17 cellular contexts compared by ENCODE assay signal in the genomic region with DNA sequence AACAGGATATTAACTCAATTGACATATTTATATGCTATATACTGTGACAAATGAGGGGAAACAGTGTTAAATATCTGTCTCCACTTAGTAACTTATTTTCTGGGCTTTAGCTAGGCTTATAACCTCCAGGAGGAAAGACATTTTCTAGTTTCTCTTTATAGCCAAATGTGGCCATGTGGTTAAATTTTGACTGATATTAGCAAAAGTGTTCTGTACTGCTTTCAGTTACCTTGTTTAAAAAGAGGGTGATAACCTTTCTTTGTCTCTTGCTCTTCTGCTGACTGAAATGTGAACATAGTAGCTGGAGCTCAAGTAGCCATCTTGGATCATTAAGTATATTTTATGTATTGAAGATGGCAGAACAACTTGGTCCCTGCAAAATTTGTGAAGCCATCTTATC.
"Had no signal": no experiment of that assay in that cellular context is flagged by ENCODE, and none has a peak within 500 bp of the region (broad histone marks: within the 10 kb centered on the region; RNA-seq: fewer than 3 reads in every experiment).

No MANE protein-coding gene starts in this region.

- H3K4me3 Mint-ChIP-seq: activated CD8-positive, alpha-beta memory T cell treated with anti-CD3 and anti-CD28 coated beads, Interleukin-2, amount 10 ng/mL, durations not matched to agents 7 days and 5 days; activated naive CD8-positive, alpha-beta T cell; activated T-cell treated with anti-CD3 and anti-CD28 coated beads, Interleukin-2, amount 50 U/mL, for 24 hours; dendritic cell treated with granulocyte-macrophage colony-stimulating factor and Interleukin-4, amounts not matched to agents 40 ng/mL and 50 ng/mL, for 4 days; endodermal cell; mesothelial cell of epicardium; neural crest cell had no signal

- H3K4me1 Mint-ChIP-seq: activated CD8-positive, alpha-beta memory T cell treated with anti-CD3 and anti-CD28 coated beads, Interleukin-2, amount 10 ng/mL, durations not matched to agents 7 days and 5 days; endodermal cell had no signal

- H3K27me3 ChIP-seq: brain microvascular endothelial cell, hepatocyte, right atrium auricular region, tibial artery, uterus had no signal

- H3K79me2 ChIP-seq: hepatocyte had no signal

- H3K27ac ChIP-seq: brain microvascular endothelial cell, hepatocyte, lower lobe of right lung, right atrium auricular region, skin epidermis, tibial artery, uterus had no signal

- H3K36me3 Mint-ChIP-seq: activated CD8-positive, alpha-beta memory T cell treated with anti-CD3 and anti-CD28 coated beads, Interleukin-2, amount 10 ng/mL, durations not matched to agents 7 days and 5 days; activated naive CD8-positive, alpha-beta T cell had no signal

- DNase-seq: activated CD8-positive, alpha-beta memory T cell treated with anti-CD3 and anti-CD28 coated beads, Interleukin-2, amount 10 ng/mL, durations not matched to agents 7 days and 5 days; activated gamma-delta T cell; activated T-cell treated with anti-CD3 and anti-CD28 coated beads, Interleukin-2, amount 50 U/mL, for 24 hours; brain microvascular endothelial cell; cerebellar nuclear complex; endodermal cell; kidney glomerular epithelial cell; lower lobe of right lung; tibial artery; uterus had no signal

- H3K4me2 ChIP-seq: hepatocyte had no signal

- H2AFZ ChIP-seq: hepatocyte had no signal

- H3K27me3 Mint-ChIP-seq: activated CD8-positive, alpha-beta memory T cell treated with anti-CD3 and anti-CD28 coated beads, Interleukin-2, amount 10 ng/mL, durations not matched to agents 7 days and 5 days; activated naive CD8-positive, alpha-beta T cell; activated T-cell treated with anti-CD3 and anti-CD28 coated beads, Interleukin-2, amount 50 U/mL, for 24 hours; dendritic cell treated with granulocyte-macrophage colony-stimulating factor and Interleukin-4, amounts not matched to agents 40 ng/mL and 50 ng/mL, for 4 days had no signal

- ATAC-seq: activated CD8-positive, alpha-beta memory T cell treated with anti-CD3 and anti-CD28 coated beads, Interleukin-2, amount 10 ng/mL, durations not matched to agents 7 days and 5 days; lower lobe of right lung had no signal

- H3K9me3 ChIP-seq: right atrium auricular region, uterus had no signal

- H3K4me1 ChIP-seq: lower lobe of right lung, right atrium auricular region, tibial artery, uterus had no signal

- H3K9me3 Mint-ChIP-seq: endodermal cell had no signal

- H3K27ac Mint-ChIP-seq: activated CD8-positive, alpha-beta memory T cell treated with anti-CD3 and anti-CD28 coated beads, Interleukin-2, amount 10 ng/mL, durations not matched to agents 7 days and 5 days; activated naive CD8-positive, alpha-beta T cell; activated T-cell treated with anti-CD3 and anti-CD28 coated beads, Interleukin-2, amount 50 U/mL, for 24 hours; dendritic cell treated with granulocyte-macrophage colony-stimulating factor and Interleukin-4, amounts not matched to agents 40 ng/mL and 50 ng/mL, for 4 days; endodermal cell; mesothelial cell of epicardium had no signal
